8 cellular contexts compared by ENCODE assay signal in genomic region chr6:137389150-137389664, GRCh38.
DNase-seq lines count a peak whose midpoint lies in the region; ATAC-seq and TF ChIP-seq lines count a peak whose summit lies in the region.

No MANE protein-coding gene starts in this region.

- CTCF ChIA-PET in activated CD8-positive, alpha-beta T cell treated with anti-CD3 and anti-CD28 coated beads, Interleukin-2, amount 10 ng/mL, durations not matched to agents 7 days and 5 days (lab: Charles Lee) = interaction anchor here (1.4 kb wide), 1 partner anchor 171 kb away, joined by 3 read pairs; no protein-coding TSS in a partner anchor

- H3K4me1 Mint-ChIP-seq in activated CD8-positive, alpha-beta T cell treated with anti-CD3 and anti-CD28 coated beads, Interleukin-2, amount 10 ng/mL, durations not matched to agents 7 days and 5 days (ENCODE audit: low read depth) = peaks cover 26% of the 10 kb centered on the region

- POLR2A ChIA-PET in activated CD8-positive, alpha-beta T cell treated with anti-CD3 and anti-CD28 coated beads, Interleukin-2, amount 10 ng/mL, durations not matched to agents 7 days and 5 days (lab: Charles Lee) = no interaction called here

- peak overlapping the region; percentile 60 for H3K4me3 Mint-ChIP-seq in activated CD8-positive, alpha-beta T cell treated with anti-CD3 and anti-CD28 coated beads, Interleukin-2, amount 10 ng/mL, durations not matched to agents 7 days and 5 days

- peaks cover 2% of the 10 kb centered on the region for H3K27me3 Mint-ChIP-seq in activated CD8-positive, alpha-beta T cell treated with anti-CD3 and anti-CD28 coated beads, Interleukin-2, amount 10 ng/mL, durations not matched to agents 7 days and 5 days (ENCODE audit: low read depth)

- TF ChIP-seq POLR2A in erythroblast (IDR thresholded peaks at IDR 0.05; ENCODE audit: low read length) = no peak

- peaks cover 10% of the 10 kb centered on the region for H3K36me3 Mint-ChIP-seq in activated CD8-positive, alpha-beta T cell treated with anti-CD3 and anti-CD28 coated beads, Interleukin-2, amount 10 ng/mL, durations not matched to agents 7 days and 5 days (ENCODE audit: low read depth)

- peak; percentile 66 for ATAC-seq in GM19397 (IDR thresholded peaks at IDR 0.05; ENCODE audit: unreplicated experiment)
- peak; percentile 95 for ATAC-seq in activated CD8-positive, alpha-beta T cell treated with anti-CD3 and anti-CD28 coated beads, Interleukin-2, amount 10 ng/mL, durations not matched to agents 7 days and 5 days

- peak overlapping the region; percentile 82 for H3K27ac Mint-ChIP-seq in activated CD8-positive, alpha-beta T cell treated with anti-CD3 and anti-CD28 coated beads, Interleukin-2, amount 10 ng/mL, durations not matched to agents 7 days and 5 days

- DNase-seq in M059J (ENCODE audit: low read depth) (peak; percentile 16), iris pigment epithelial cell (ENCODE audit: low read depth) (peak; percentile 92), AG08396 (ENCODE audit: low spot score) (no peak), erythroblast (lab: John Stamatoyannopoulos, UW) (no peak), DMS153 (lab: John Stamatoyannopoulos, UW) (no peak)
- DNase-seq in activated CD8-positive, alpha-beta T cell treated with anti-CD3 and anti-CD28 coated beads, Interleukin-2, amount 10 ng/mL, durations not matched to agents 7 days and 5 days = peak; percentile 78
- DNase-seq in stimulated activated naive CD4-positive, alpha-beta T cell treated with Interleukin-2 at 50 U/mL for 16 hours (lab: John Stamatoyannopoulos, UW) = peak; percentile 75

- H3K9me3 Mint-ChIP-seq in activated CD8-positive, alpha-beta T cell treated with anti-CD3 and anti-CD28 coated beads, Interleukin-2, amount 10 ng/mL, durations not matched to agents 7 days and 5 days (ENCODE audit: insufficient read depth) = no peaks in the 10 kb centered on the region

Comparison
In these comparisons a context has a peak if more than half of its experiments do, and no peak if none do; other contexts are left out.
1. DNase-seq: peak in M059J (single experiment), activated CD8-positive, alpha-beta T cell treated with anti-CD3 and anti-CD28 coated beads, Interleukin-2, amount 10 ng/mL, durations not matched to agents 7 days and 5 days (single experiment), iris pigment epithelial cell (single experiment) and stimulated activated naive CD4-positive, alpha-beta T cell treated with Interleukin-2 at 50 U/mL for 16 hours (single experiment); none in AG08396 (single experiment), erythroblast (0 of 2) and DMS153 (single experiment).